ENCODE assay signal across 11 cellular contexts in genomic region chr9:32906213-32906612, GRCh38.
A peak's percentile ranks its signal among the peaks of the same experiment; 100 is the strongest.
DNase-seq lines count a peak whose midpoint lies in the region; ATAC-seq, FAIRE-seq and TF ChIP-seq lines count a peak whose summit lies in the region.
"Had no signal": no experiment of that assay in that cellular context is flagged by ENCODE, and none has a peak within 500 bp of the region (broad histone marks: within the 10 kb centered on the region; RNA-seq: fewer than 3 reads in every experiment).

No MANE protein-coding gene starts in this region.

- BruUV-seq in HepG2 (replicated peaks; lab: Mats Ljungman, UMichigan): no TSS peak

- no peak for FAIRE-seq in HepG2 (lab: Jason Lieb, UNC)

- no peak for TF ChIP-seq RAD21 in HepG2 (CRISPR knock-in tag; IDR thresholded peaks at IDR 0.05)

- CTCF ChIA-PET in HepG2 (lab: Yijun Ruan, JAX; ENCODE audit: low intra/inter-chr PET ratio, low total read pairs): no interaction called here

- no peak overlapping the region for H3K4me2 ChIP-seq in HepG2 (ENCODE audit: low read depth, low read length)

- peak; percentile 97 for ATAC-seq in HG02759 (IDR thresholded peaks at IDR 0.05; ENCODE audit: unreplicated experiment)
- peak; percentile 92 for ATAC-seq in HG03558 (IDR thresholded peaks at IDR 0.05; ENCODE audit: extremely low read depth, unreplicated experiment)
- ATAC-seq in upper lobe of right lung: peak; percentile 72
- ATAC-seq in HepG2: no peak

- H3K9ac ChIP-seq in HepG2 (ENCODE audit: insufficient read depth, low read depth, low read length): no peak overlapping the region

- DNase-seq in GM19240 (ENCODE audit: insufficient read length, low spot score) (peak; percentile 6), upper lobe of right lung (no peak), LoVo (ENCODE audit: low spot score) (no peak), amygdala (lab: John Stamatoyannopoulos, UW) (no peak), HepG2 (ENCODE audit: low spot score) (no peak)
- DNase-seq: activated CD4-positive, alpha-beta T cell treated with anti-CD3 and anti-CD28 coated beads, Interleukin-2, amount 10 ng/mL, durations not matched to agents 7 days and 5 days; DND-41; HFFc6; NCI-H1436 had no signal

- H3K4me1 ChIP-seq in upper lobe of right lung (no peaks in the 10 kb centered on the region), HepG2 (ENCODE audit: insufficient read depth, low read length) (peaks cover 8% of the 10 kb centered on the region)

- H3K27ac ChIP-seq in upper lobe of right lung (no peak overlapping the region), HepG2 (ENCODE audit: extremely low read length, insufficient read depth, low read length) (no peak overlapping the region)

- no peaks in the 10 kb centered on the region for H3K79me2 ChIP-seq in HepG2 (ENCODE audit: insufficient read depth, low read length)

- H3K9me3 ChIP-seq in upper lobe of right lung: no peaks in the 10 kb centered on the region
- no peaks in the 10 kb centered on the region for H3K9me3 ChIP-seq in HepG2 (ENCODE audit: low read length)

- no peak overlapping the region for H3K4me3 ChIP-seq in upper lobe of right lung
- H3K4me3 ChIP-seq in HepG2 (replicated peaks in 1 of 3; ENCODE audit: insufficient read depth in 1 of 3, low read depth in 2 of 3, low read length in 3 of 3): no peak overlapping the region

- POLR2A ChIA-PET in HepG2 (lab: Yijun Ruan, JAX): no interaction called here

- 53% methylated on average over 6 of the region's 7 CpGs for WGBS in HepG2 (ENCODE audit: low lambda C conversion rate)

- H2AFZ ChIP-seq in HepG2 (ENCODE audit: low read length): no peak overlapping the region

- TF ChIP-seq EP300 in HepG2 (IDR thresholded peaks at IDR 0.05; ENCODE audit: low read depth in 2 of 2, low read length in 2 of 2): no peak
- no peak for TF ChIP-seq EP300 in HepG2 (CRISPR knock-in tag; IDR thresholded peaks at IDR 0.05; ENCODE audit: borderline replicate concordance)

- TF ChIP-seq POLR2A in HepG2 (IDR thresholded peaks at IDR 0.05; ENCODE audit: insufficient read depth in 1 of 2, low read depth in 2 of 2, low read length in 2 of 2): no peak

- peaks cover 10% of the 10 kb centered on the region for H3K27me3 ChIP-seq in upper lobe of right lung
- no peaks in the 10 kb centered on the region for H3K27me3 ChIP-seq in HepG2 (ENCODE audit: control insufficient read depth in 1 of 2, insufficient read depth in 2 of 2, low read length in 2 of 2)

- intact Hi-C loops in upper lobe of right lung (cut with DNase I): no loop called here
- intact Hi-C loops in HepG2 (cut with micrococcal nuclease; ENCODE audit: unreplicated experiment): no loop called here

- in situ Hi-C loops in HepG2 (cut with HindIII; ENCODE audit: extremely low pct_ligation_motif_present, low pct_unique_long_range_greater_than_20kb): no loop called here

- H3K36me3 ChIP-seq in upper lobe of right lung (no peaks in the 10 kb centered on the region), HepG2 (replicated peaks in 1 of 2; ENCODE audit: control insufficient read depth in 1 of 2, insufficient read depth in 2 of 2, low read length in 2 of 2) (no peaks in the 10 kb centered on the region)

- H4K20me1 ChIP-seq in HepG2 (ENCODE audit: insufficient read depth, low read length): no peaks in the 10 kb centered on the region

- no peak for TF ChIP-seq CTCF in upper lobe of right lung (IDR thresholded peaks at IDR 0.05)
- TF ChIP-seq CTCF in HepG2 (CRISPR knock-in tag; IDR thresholded peaks at IDR 0.05): no peak

TF ChIP-seq in HepG2, 621 proteins besides CTCF, POLR2A, EP300 and RAD21:
- no peak for TF ChIP-seq ZFY (CRISPR knock-in tag; IDR thresholded peaks at IDR 0.05)
- TF ChIP-seq NR2C2 (CRISPR knock-in tag; IDR thresholded peaks at IDR 0.05; ENCODE audit: borderline replicate concordance): no peak
- no peak for TF ChIP-seq KLF11 (CRISPR knock-in tag; IDR thresholded peaks at IDR 0.05)
- TF ChIP-seq FIP1L1 (IDR thresholded peaks at IDR 0.05; ENCODE audit: borderline replicate concordance, insufficient read depth, low read depth, low read length): no peak
- no peak for TF ChIP-seq NAIF1 (CRISPR knock-in tag; IDR thresholded peaks at IDR 0.05; ENCODE audit: borderline replicate concordance)
